9 cellular contexts compared by ENCODE assay signal in the genomic region with DNA sequence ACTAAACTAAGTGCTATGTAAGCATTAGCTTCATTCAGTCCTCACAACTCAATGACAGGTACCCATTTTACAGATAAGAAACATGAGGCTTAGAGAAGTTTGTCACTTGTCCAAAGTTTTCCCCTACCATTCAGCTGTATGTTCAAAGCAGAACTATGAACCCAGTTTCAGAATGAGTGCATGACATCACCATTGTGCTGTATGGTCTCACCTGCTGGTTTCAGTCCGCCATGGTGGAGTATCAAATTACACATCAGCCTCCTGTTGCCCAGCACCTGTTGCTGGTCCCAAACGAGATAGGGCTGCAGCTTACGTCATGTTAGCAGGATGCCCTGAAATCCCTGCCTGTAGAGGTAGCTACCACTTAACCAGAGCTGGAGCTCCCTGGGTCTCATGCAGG.
DNase-seq lines count a peak whose midpoint lies in the region; ATAC-seq and TF ChIP-seq lines count a peak whose summit lies in the region.
"Had no signal": no experiment of that assay in that cellular context is flagged by ENCODE, and none has a peak within 500 bp of the region (broad histone marks: within the 10 kb centered on the region; RNA-seq: fewer than 3 reads in every experiment).

No MANE protein-coding gene starts in this region.

- H3K4me3 ChIP-seq in lower leg skin (ENCODE audit: low read depth, poor library complexity, severe bottlenecking) = no peak overlapping the region

- H3K9me3 Mint-ChIP-seq in HFFc6 = peaks cover 5% of the 10 kb centered on the region; the same call in 1 of the 2 replicates
- H3K9me3 Mint-ChIP-seq: activated naive CD4-positive, alpha-beta T cell treated with anti-CD3 and anti-CD28 coated beads, Interleukin-2, amount 50 U/mL, for 72 hours had no signal

- peak; percentile 47 for DNase-seq in NCI-H1105 treated with DMSO at 0.1 percent for 48 hours (lab: John Stamatoyannopoulos, UW)
- peak; percentile 57 for DNase-seq in myocyte (ENCODE audit: low read depth)
- DNase-seq in lower leg skin (ENCODE audit: low spot score in 2 of 2) = no peak
- no peak for DNase-seq in HFFc6
- DNase-seq: stimulated activated CD4-positive, alpha-beta T cell treated with anti-CD3 and anti-CD28 coated beads, Interleukin-4, amount 100 ng/mL, for 4 hours had no signal

- peaks cover 5% of the 10 kb centered on the region for H3K27me3 Mint-ChIP-seq in HFFc6 (ENCODE audit: insufficient read depth)

- no peak overlapping the region for H3K27ac Mint-ChIP-seq in HFFc6
- H3K27ac Mint-ChIP-seq: activated naive CD4-positive, alpha-beta T cell treated with anti-CD3 and anti-CD28 coated beads, Interleukin-2, amount 50 U/mL, for 72 hours had no signal

- intact Hi-C loops in lower leg skin (cut with DNase I; ENCODE audit: low total_unique reads) = loop anchor here (10.0 kb wide), 1 partner anchor 143 kb away; no protein-coding TSS in a partner anchor

- no peak overlapping the region for H3K4me3 Mint-ChIP-seq in HFFc6

- no peak for TF ChIP-seq CTCF in lower leg skin (IDR thresholded peaks at IDR 0.05)
- no peak for TF ChIP-seq CTCF in HFFc6 (IDR thresholded peaks at IDR 0.05)

- ATAC-seq in GM19328 (IDR thresholded peaks at IDR 0.05; ENCODE audit: unreplicated experiment) (peak; percentile 84), HG02763 (IDR thresholded peaks at IDR 0.05; ENCODE audit: unreplicated experiment) (peak; percentile 82), esophagus mucosa (no peak)

- WGBS in lower leg skin, 2 donors = 74 to 78% methylated on average over 3 of the region's 3 CpGs

- H3K36me3 Mint-ChIP-seq in HFFc6 (ENCODE audit: low read depth) = no peaks in the 10 kb centered on the region
- H3K36me3 Mint-ChIP-seq: activated naive CD4-positive, alpha-beta T cell treated with anti-CD3 and anti-CD28 coated beads, Interleukin-2, amount 50 U/mL, for 72 hours had no signal

- no peaks in the 10 kb centered on the region; the same call in 1 of the 2 replicates for H3K4me1 Mint-ChIP-seq in HFFc6 (ENCODE audit: low read depth)

- TF ChIP-seq POLR2A in lower leg skin (IDR thresholded peaks at IDR 0.05) = no peak

Comparison
In these comparisons a context has a peak if more than half of its experiments do, and no peak if none do; other contexts are left out.
1. DNase-seq: peak in NCI-H1105 treated with DMSO at 0.1 percent for 48 hours (single experiment) and myocyte (single experiment); none in lower leg skin (0 of 2) and HFFc6 (single experiment).